In genomic region chr14:72075649-72076334, GRCh38 we compare ENCODE assay signal across 21 cellular contexts.
"Had no signal": no experiment of that assay in that cellular context is flagged by ENCODE, and none has a peak within 500 bp of the region (broad histone marks: within the 10 kb centered on the region; RNA-seq: fewer than 3 reads in every experiment).

No MANE protein-coding gene starts in this region.

- H3K27me3 ChIP-seq: colonic mucosa, left lung, tibial nerve, vagina had no signal

- DNase-seq: activated CD4-positive, alpha-beta T cell treated with anti-CD3 and anti-CD28 coated beads for 4 hours; activated CD8-positive, alpha-beta T cell treated with anti-CD3 and anti-CD28 coated beads for 36 hours; activated effector memory CD4-positive, alpha-beta T cell treated with anti-CD3 and anti-CD28 coated beads, Interleukin-2, amount 50 U/mL, for 16 hours; activated T-cell treated with anti-CD3 and anti-CD28 coated beads, Interleukin-2, amount 50 U/mL, for 4 hours; caudate nucleus; colonic mucosa; effector CD4-positive, alpha-beta T cell; foreskin fibroblast; hypothalamus; left lung; naive thymus-derived CD8-positive, alpha-beta T cell; nucleus accumbens; small intestine; stimulated activated CD4-positive, alpha-beta T cell treated with anti-CD3 and anti-CD28 coated beads, Interleukin-4, amount 100 ng/mL, for 4 hours; stimulated activated CD8-positive, alpha-beta memory T cell treated with anti-CD3 and anti-CD28 coated beads, Interleukin-4, amount 100 ng/mL, for 48 hours; stimulated activated naive CD4-positive, alpha-beta T cell treated with Interleukin-2 at 50 U/mL for 16 hours; substantia nigra had no signal

- H3K9me3 ChIP-seq: colonic mucosa, tibial nerve, vagina had no signal

- H3K4me1 ChIP-seq: colonic mucosa, left lung, tibial nerve, vagina had no signal

- H3K27ac ChIP-seq: colonic mucosa, left lung, tibial nerve, vagina had no signal

- FAIRE-seq: endothelial cell of umbilical vein, keratinocyte, small intestine had no signal

- H3K4me3 ChIP-seq: colonic mucosa, left lung, tibial nerve, vagina had no signal

- H3K36me3 ChIP-seq: colonic mucosa, left lung, tibial nerve, vagina had no signal
